In the genomic region with DNA sequence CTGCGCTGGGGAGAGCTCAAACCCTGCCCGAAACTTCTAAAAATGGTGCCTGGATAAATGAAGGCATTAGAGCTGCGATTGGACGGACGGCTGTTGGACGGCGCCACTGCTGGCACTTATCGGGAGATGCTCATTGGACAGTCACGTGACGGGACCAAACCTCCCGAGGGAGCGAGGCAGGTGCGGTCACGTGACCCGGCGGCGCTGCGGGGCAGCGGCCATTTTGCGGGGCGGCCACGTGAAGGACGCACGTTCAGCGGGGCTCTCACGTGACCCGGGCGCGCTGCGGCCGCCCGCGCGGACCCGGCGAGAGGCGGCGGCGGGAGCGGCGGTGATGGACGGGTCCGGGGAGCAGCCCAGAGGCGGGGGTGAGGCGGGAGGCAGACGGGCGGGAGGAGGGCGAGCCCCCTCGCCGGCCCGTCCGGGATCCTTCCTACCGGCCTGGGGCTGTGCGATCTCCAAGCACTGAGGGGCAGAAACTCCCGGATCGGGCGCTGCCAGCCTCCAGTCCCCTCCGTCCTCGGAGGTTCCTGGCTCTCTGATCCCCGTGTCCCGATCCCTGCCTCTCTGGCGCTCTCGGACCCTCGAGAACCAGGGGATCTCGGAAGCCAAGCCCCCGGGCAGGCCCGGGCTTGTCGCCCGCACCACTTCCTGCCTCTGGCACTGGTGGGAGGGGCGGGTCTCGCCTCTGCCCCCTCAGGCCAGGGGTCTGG, we compare ENCODE assay signal across 1 cellular context.
A peak's percentile ranks its signal among the peaks of the same experiment; 100 is the strongest.
TF ChIP-seq lines count a peak whose summit lies in the region.

A gene (plus strand): TSS at position 281 of the 713 bp plus-strand sequence. CDS start 54 bp downstream, at position 335.

TF ChIP-seq in HepG2, 621 proteins besides CTCF, POLR2A, EP300 and RAD21 (continued from another document and continues in another):
- TF ChIP-seq ZNF614 (CRISPR knock-in tag; IDR thresholded peaks at IDR 0.05; ENCODE audit: borderline replicate concordance) = no peak
- TF ChIP-seq HDAC6 (IDR thresholded peaks at IDR 0.05; ENCODE audit: low read depth, low read length) = no peak
- TF ChIP-seq, protein P1, sequence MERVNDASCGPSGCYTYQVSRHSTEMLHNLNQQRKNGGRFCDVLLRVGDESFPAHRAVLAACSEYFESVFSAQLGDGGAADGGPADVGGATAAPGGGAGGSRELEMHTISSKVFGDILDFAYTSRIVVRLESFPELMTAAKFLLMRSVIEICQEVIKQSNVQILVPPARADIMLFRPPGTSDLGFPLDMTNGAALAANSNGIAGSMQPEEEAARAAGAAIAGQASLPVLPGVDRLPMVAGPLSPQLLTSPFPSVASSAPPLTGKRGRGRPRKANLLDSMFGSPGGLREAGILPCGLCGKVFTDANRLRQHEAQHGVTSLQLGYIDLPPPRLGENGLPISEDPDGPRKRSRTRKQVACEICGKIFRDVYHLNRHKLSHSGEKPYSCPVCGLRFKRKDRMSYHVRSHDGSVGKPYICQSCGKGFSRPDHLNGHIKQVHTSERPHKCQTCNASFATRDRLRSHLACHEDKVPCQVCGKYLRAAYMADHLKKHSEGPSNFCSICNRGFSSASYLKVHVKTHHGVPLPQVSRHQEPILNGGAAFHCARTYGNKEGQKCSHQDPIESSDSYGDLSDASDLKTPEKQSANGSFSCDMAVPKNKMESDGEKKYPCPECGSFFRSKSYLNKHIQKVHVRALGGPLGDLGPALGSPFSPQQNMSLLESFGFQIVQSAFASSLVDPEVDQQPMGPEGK (CRISPR knock-in tag; IDR thresholded peaks at IDR 0.05) = peak; percentile 85
- TF ChIP-seq, protein P2, sequence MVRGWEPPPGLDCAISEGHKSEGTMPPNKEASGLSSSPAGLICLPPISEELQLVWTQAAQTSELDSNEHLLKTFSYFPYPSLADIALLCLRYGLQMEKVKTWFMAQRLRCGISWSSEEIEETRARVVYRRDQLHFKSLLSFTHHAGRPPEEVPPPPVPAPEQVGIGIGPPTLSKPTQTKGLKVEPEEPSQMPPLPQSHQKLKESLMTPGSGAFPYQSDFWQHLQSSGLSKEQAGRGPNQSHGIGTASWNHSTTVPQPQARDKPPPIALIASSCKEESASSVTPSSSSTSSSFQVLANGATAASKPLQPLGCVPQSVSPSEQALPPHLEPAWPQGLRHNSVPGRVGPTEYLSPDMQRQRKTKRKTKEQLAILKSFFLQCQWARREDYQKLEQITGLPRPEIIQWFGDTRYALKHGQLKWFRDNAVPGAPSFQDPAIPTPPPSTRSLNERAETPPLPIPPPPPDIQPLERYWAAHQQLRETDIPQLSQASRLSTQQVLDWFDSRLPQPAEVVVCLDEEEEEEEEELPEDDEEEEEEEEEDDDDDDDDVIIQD (CRISPR knock-in tag; IDR thresholded peaks at IDR 0.05; ENCODE audit: low read depth) = 0 out of 2 replicates have a peak, but pooled peaks have one; percentile 24
- peak; percentile 46; the same call in 1 of the 2 replicates for TF ChIP-seq SOX5 (CRISPR knock-in tag; IDR thresholded peaks at IDR 0.05; ENCODE audit: borderline replicate concordance)
- TF ChIP-seq, protein P3, sequence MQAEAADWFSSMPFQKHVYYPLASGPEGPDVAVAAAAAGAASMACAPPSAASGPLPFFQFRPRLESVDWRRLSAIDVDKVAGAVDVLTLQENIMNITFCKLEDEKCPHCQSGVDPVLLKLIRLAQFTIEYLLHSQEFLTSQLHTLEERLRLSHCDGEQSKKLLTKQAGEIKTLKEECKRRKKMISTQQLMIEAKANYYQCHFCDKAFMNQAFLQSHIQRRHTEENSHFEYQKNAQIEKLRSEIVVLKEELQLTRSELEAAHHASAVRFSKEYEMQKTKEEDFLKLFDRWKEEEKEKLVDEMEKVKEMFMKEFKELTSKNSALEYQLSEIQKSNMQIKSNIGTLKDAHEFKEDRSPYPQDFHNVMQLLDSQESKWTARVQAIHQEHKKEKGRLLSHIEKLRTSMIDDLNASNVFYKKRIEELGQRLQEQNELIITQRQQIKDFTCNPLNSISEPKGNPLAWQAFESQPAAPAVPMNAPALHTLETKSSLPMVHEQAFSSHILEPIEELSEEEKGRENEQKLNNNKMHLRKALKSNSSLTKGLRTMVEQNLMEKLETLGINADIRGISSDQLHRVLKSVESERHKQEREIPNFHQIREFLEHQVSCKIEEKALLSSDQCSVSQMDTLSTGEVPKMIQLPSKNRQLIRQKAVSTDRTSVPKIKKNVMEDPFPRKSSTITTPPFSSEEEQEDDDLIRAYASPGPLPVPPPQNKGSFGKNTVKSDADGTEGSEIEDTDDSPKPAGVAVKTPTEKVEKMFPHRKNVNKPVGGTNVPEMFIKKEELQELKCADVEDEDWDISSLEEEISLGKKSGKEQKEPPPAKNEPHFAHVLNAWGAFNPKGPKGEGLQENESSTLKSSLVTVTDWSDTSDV (CRISPR knock-in tag; IDR thresholded peaks at IDR 0.05) = no peak
- TF ChIP-seq HCFC1 (IDR thresholded peaks at IDR 0.05; ENCODE audit: low read depth, low read length) = peak; percentile 85
- TF ChIP-seq ZNF451 (CRISPR knock-in tag; IDR thresholded peaks at IDR 0.05) = 0 out of 2 replicates have a peak, but pooled peaks have one; percentile 15
- TF ChIP-seq, protein P4, sequence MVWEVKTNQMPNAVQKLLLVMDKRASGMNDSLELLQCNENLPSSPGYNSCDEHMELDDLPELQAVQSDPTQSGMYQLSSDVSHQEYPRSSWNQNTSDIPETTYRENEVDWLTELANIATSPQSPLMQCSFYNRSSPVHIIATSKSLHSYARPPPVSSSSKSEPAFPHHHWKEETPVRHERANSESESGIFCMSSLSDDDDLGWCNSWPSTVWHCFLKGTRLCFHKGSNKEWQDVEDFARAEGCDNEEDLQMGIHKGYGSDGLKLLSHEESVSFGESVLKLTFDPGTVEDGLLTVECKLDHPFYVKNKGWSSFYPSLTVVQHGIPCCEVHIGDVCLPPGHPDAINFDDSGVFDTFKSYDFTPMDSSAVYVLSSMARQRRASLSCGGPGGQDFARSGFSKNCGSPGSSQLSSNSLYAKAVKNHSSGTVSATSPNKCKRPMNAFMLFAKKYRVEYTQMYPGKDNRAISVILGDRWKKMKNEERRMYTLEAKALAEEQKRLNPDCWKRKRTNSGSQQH (CRISPR knock-in tag; IDR thresholded peaks at IDR 0.05; ENCODE audit: low read depth) = no peak
- TF ChIP-seq, protein P5, sequence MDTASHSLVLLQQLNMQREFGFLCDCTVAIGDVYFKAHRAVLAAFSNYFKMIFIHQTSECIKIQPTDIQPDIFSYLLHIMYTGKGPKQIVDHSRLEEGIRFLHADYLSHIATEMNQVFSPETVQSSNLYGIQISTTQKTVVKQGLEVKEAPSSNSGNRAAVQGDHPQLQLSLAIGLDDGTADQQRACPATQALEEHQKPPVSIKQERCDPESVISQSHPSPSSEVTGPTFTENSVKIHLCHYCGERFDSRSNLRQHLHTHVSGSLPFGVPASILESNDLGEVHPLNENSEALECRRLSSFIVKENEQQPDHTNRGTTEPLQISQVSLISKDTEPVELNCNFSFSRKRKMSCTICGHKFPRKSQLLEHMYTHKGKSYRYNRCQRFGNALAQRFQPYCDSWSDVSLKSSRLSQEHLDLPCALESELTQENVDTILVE (CRISPR knock-in tag; IDR thresholded peaks at IDR 0.05) = no peak
- peak; percentile 82 for TF ChIP-seq ZBTB7A (CRISPR knock-in tag; IDR thresholded peaks at IDR 0.05)
- TF ChIP-seq MTA3 (CRISPR knock-in tag; IDR thresholded peaks at IDR 0.05) = no peak
- no peak for TF ChIP-seq ZNF251 (CRISPR knock-in tag; IDR thresholded peaks at IDR 0.05)
- TF ChIP-seq ETV6 (CRISPR knock-in tag; conservative IDR thresholded peaks at IDR 0.05) = no peak
- peak; percentile 6 for TF ChIP-seq SKI (IDR thresholded peaks at IDR 0.05; ENCODE audit: partially characterized antibody)
- TF ChIP-seq ZNF572 (CRISPR knock-in tag; IDR thresholded peaks at IDR 0.05) = no peak
- TF ChIP-seq, protein P6, sequence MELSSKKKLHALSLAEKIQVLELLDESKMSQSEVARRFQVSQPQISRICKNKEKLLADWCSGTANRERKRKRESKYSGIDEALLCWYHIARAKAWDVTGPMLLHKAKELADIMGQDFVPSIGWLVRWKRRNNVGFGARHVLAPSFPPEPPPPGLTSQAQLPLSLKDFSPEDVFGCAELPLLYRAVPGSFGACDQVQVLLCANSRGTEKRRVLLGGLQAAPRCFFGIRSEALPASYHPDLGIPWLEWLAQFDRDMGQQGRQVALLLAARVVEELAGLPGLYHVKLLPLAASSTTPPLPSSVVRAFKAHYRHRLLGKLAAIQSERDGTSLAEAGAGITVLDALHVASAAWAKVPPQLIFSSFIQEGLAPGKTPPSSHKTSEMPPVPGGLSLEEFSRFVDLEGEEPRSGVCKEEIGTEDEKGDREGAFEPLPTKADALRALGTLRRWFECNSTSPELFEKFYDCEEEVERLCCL (CRISPR knock-in tag; IDR thresholded peaks at IDR 0.05; ENCODE audit: borderline replicate concordance) = no peak
- TF ChIP-seq FOXC1 (CRISPR knock-in tag; IDR thresholded peaks at IDR 0.05; ENCODE audit: borderline replicate concordance) = no peak
- no peak for TF ChIP-seq PAWR (CRISPR knock-in tag; IDR thresholded peaks at IDR 0.05; ENCODE audit: borderline replicate concordance)
- TF ChIP-seq THYN1 (CRISPR knock-in tag; IDR thresholded peaks at IDR 0.05; ENCODE audit: borderline replicate concordance, low read depth) = no peak
- TF ChIP-seq ZNF839 (CRISPR knock-in tag; IDR thresholded peaks at IDR 0.05; ENCODE audit: borderline replicate concordance) = no peak
- no peak for TF ChIP-seq SMC3 (IDR thresholded peaks at IDR 0.05; ENCODE audit: low read length)
- TF ChIP-seq ZNF207 (IDR thresholded peaks at IDR 0.05; ENCODE audit: borderline replicate concordance) = peak; percentile 94; the same call in 1 of the 2 replicates
- TF ChIP-seq ZNF3 (CRISPR knock-in tag; IDR thresholded peaks at IDR 0.05) = no peak
- peak; percentile 65; the same call in 1 of the 2 replicates for TF ChIP-seq HDAC1 (CRISPR knock-in tag; IDR thresholded peaks at IDR 0.05)
- TF ChIP-seq, protein P7, sequence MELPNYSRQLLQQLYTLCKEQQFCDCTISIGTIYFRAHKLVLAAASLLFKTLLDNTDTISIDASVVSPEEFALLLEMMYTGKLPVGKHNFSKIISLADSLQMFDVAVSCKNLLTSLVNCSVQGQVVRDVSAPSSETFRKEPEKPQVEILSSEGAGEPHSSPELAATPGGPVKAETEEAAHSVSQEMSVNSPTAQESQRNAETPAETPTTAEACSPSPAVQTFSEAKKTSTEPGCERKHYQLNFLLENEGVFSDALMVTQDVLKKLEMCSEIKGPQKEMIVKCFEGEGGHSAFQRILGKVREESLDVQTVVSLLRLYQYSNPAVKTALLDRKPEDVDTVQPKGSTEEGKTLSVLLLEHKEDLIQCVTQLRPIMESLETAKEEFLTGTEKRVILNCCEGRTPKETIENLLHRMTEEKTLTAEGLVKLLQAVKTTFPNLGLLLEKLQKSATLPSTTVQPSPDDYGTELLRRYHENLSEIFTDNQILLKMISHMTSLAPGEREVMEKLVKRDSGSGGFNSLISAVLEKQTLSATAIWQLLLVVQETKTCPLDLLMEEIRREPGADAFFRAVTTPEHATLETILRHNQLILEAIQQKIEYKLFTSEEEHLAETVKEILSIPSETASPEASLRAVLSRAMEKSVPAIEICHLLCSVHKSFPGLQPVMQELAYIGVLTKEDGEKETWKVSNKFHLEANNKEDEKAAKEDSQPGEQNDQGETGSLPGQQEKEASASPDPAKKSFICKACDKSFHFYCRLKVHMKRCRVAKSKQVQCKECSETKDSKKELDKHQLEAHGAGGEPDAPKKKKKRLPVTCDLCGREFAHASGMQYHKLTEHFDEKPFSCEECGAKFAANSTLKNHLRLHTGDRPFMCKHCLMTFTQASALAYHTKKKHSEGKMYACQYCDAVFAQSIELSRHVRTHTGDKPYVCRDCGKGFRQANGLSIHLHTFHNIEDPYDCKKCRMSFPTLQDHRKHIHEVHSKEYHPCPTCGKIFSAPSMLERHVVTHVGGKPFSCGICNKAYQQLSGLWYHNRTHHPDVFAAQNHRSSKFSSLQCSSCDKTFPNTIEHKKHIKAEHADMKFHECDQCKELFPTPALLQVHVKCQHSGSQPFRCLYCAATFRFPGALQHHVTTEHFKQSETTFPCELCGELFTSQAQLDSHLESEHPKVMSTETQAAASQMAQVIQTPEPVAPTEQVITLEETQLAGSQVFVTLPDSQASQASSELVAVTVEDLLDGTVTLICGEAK (IDR thresholded peaks at IDR 0.05) = no peak
- TF ChIP-seq, protein P7 (CRISPR knock-in tag; IDR thresholded peaks at IDR 0.05) = no peak
- TF ChIP-seq, protein P8, sequence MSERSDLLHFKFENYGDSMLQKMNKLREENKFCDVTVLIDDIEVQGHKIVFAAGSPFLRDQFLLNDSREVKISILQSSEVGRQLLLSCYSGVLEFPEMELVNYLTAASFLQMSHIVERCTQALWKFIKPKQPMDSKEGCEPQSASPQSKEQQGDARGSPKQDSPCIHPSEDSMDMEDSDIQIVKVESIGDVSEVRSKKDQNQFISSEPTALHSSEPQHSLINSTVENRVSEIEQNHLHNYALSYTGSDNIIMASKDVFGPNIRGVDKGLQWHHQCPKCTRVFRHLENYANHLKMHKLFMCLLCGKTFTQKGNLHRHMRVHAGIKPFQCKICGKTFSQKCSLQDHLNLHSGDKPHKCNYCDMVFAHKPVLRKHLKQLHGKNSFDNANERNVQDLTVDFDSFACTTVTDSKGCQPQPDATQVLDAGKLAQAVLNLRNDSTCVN (CRISPR knock-in tag; IDR thresholded peaks at IDR 0.05; ENCODE audit: borderline replicate concordance) = no peak
- TF ChIP-seq BORCS8-MEF2B (CRISPR knock-in tag; IDR thresholded peaks at IDR 0.05) = peak; percentile 66
- TF ChIP-seq ZKSCAN1 (IDR thresholded peaks at IDR 0.05; ENCODE audit: low read length) = no peak
- TF ChIP-seq RAD51 (IDR thresholded peaks at IDR 0.05; ENCODE audit: borderline replicate concordance) = peak; percentile 100
- no peak for TF ChIP-seq ZNF615 (CRISPR knock-in tag; IDR thresholded peaks at IDR 0.05; ENCODE audit: borderline replicate concordance)
